In genomic region chr21:42531771-42532170, GRCh38 we compare ENCODE assay signal across 16 cellular contexts. TPM values are rescaled to one million over a fixed set of nuclear protein-coding genes. Genes with fewer than 3 reads are reported as not detected.
A peak's percentile ranks its signal among the peaks of the same experiment; 100 is the strongest.
DNase-seq lines count a peak whose midpoint lies in the region; ATAC-seq and TF ChIP-seq lines count a peak whose summit lies in the region.
"Had no signal": no experiment of that assay in that cellular context is flagged by ENCODE, and none has a peak within 500 bp of the region (broad histone marks: within the 10 kb centered on the region; RNA-seq: fewer than 3 reads in every experiment).

No MANE protein-coding gene starts in this region.

- no peaks in the 10 kb centered on the region for H3K27me3 Mint-ChIP-seq in natural killer cell treated with Interleukin-12 subunit alpha and Interleukin-12 subunit beta and Interleukin-15 and Interleukin-18, amount 100 ng/mL, for 72 hours
- no peaks in the 10 kb centered on the region for H3K27me3 Mint-ChIP-seq in natural killer cell (ENCODE audit: low read depth in 2 of 2)
- H3K27me3 Mint-ChIP-seq: CD4-positive, alpha-beta T cell had no signal

- ATAC-seq in natural killer cell treated with Interleukin-12 subunit alpha and Interleukin-12 subunit beta and Interleukin-15 and Interleukin-18, amount 100 ng/mL, for 72 hours = no peak
- ATAC-seq in natural killer cell = no peak
- no peak for ATAC-seq in sciatic nerve
- ATAC-seq in HG02840 (IDR thresholded peaks at IDR 0.05; ENCODE audit: low FRiP score, unreplicated experiment) = no peak

- no peak overlapping the region for H3K27ac ChIP-seq in coronary artery
- H3K27ac ChIP-seq in colonic mucosa = no peak overlapping the region
- H3K27ac ChIP-seq: GM23248, KMS-11 had no signal

- H3K27ac Mint-ChIP-seq in natural killer cell treated with Interleukin-12 subunit alpha and Interleukin-12 subunit beta and Interleukin-15 and Interleukin-18, amount 100 ng/mL, for 72 hours = no peak overlapping the region
- H3K27ac Mint-ChIP-seq in natural killer cell = no peak overlapping the region
- H3K27ac Mint-ChIP-seq: CD4-positive, alpha-beta T cell had no signal

- peak; percentile 51 for DNase-seq in natural killer cell treated with Interleukin-12 subunit alpha and Interleukin-12 subunit beta and Interleukin-15 and Interleukin-18, amount 100 ng/mL, for 72 hours (ENCODE audit: low spot score)
- DNase-seq in natural killer cell (no peak), coronary artery (ENCODE audit: low spot score) (peak; percentile 59), sciatic nerve (ENCODE audit: low spot score) (peak; percentile 47), HPDE6-E6E7 (ENCODE audit: extremely low spot score) (no peak), colonic mucosa (no peak), NCI-H2029 (lab: John Stamatoyannopoulos, UW) (no peak)
- DNase-seq: CD4-positive, alpha-beta T cell; GM23248; MM.1S; NCI-H1105; NCI-H187 treated with DMSO at 0.1 percent for 48 hours; NCI-H2171 treated with DMSO at 0.1 percent for 48 hours; SHP77 treated with DMSO at 0.1 percent for 48 hours had no signal

- no peaks in the 10 kb centered on the region for H3K9me3 Mint-ChIP-seq in natural killer cell treated with Interleukin-12 subunit alpha and Interleukin-12 subunit beta and Interleukin-15 and Interleukin-18, amount 100 ng/mL, for 72 hours
- H3K9me3 Mint-ChIP-seq in natural killer cell = no peaks in the 10 kb centered on the region
- H3K9me3 Mint-ChIP-seq: CD4-positive, alpha-beta T cell had no signal

- H3K9ac ChIP-seq in colonic mucosa (ENCODE audit: low read depth in 2 of 2, low read length in 2 of 2) = no peak overlapping the region
- H3K9ac ChIP-seq: GM23248, KMS-11 had no signal

- H3K36me3 Mint-ChIP-seq in natural killer cell treated with Interleukin-12 subunit alpha and Interleukin-12 subunit beta and Interleukin-15 and Interleukin-18, amount 100 ng/mL, for 72 hours = no peaks in the 10 kb centered on the region
- H3K36me3 Mint-ChIP-seq in natural killer cell = no peaks in the 10 kb centered on the region

- no peak for TF ChIP-seq CTCF in natural killer cell (IDR thresholded peaks at IDR 0.05)
- no peak for TF ChIP-seq CTCF in coronary artery (IDR thresholded peaks at IDR 0.05)
- TF ChIP-seq CTCF in colonic mucosa (IDR thresholded peaks at IDR 0.05) = no peak

- intact Hi-C loops in natural killer cell (cut with micrococcal nuclease) = no loop called here
- intact Hi-C loops in sciatic nerve (cut with DNase I) = no loop called here
- intact Hi-C loops in colonic mucosa (cut with DNase I) = loop anchor here (5.0 kb wide), 1 partner anchor 64 kb away; no protein-coding TSS in a partner anchor

- no peak overlapping the region for H3K4me3 Mint-ChIP-seq in natural killer cell treated with Interleukin-12 subunit alpha and Interleukin-12 subunit beta and Interleukin-15 and Interleukin-18, amount 100 ng/mL, for 72 hours
- H3K4me3 Mint-ChIP-seq in natural killer cell = no peak overlapping the region
- H3K4me3 Mint-ChIP-seq: CD4-positive, alpha-beta T cell had no signal

- no peaks in the 10 kb centered on the region for H3K27me3 ChIP-seq in colonic mucosa

- H3K9me3 ChIP-seq in colonic mucosa = no peaks in the 10 kb centered on the region

- H3K4me1 Mint-ChIP-seq in natural killer cell treated with Interleukin-12 subunit alpha and Interleukin-12 subunit beta and Interleukin-15 and Interleukin-18, amount 100 ng/mL, for 72 hours (ENCODE audit: low read depth in 2 of 2) = peaks cover 28 to 29% of the 10 kb centered on the region in 2 donors
- peaks cover 15 to 16% of the 10 kb centered on the region in 2 donors for H3K4me1 Mint-ChIP-seq in natural killer cell

- H3K4me3 ChIP-seq in coronary artery (no peak overlapping the region), colonic mucosa (no peak overlapping the region)
- H3K4me3 ChIP-seq: GM23248 had no signal

- peaks cover 4% of the 10 kb centered on the region for H3K36me3 ChIP-seq in colonic mucosa

- peaks cover 19% of the 10 kb centered on the region for H3K4me1 ChIP-seq in colonic mucosa

RNA-seq across cellular contexts. Expression of gene SLC37A1, which starts 18.1 kb away (rescaled TPM):
- total RNA-seq in natural killer cell treated with Interleukin-12 subunit alpha and Interleukin-12 subunit beta and Interleukin-15 and Interleukin-18, amount 100 ng/mL, for 72 hours = 10 to 100 TPM; 17.2 to 22.5 TPM
- 10 to 100 TPM; 24.8 to 25.8 (median 25.3) TPM for total RNA-seq in natural killer cell
- 7.4 TPM for total RNA-seq in sciatic nerve
- 100 to 1,000 TPM in 1 of 2 donors, 10 to 100 TPM in 1; 98.5 to 118 TPM for total RNA-seq in colonic mucosa
- total RNA-seq: GM23248 had no signal

RNA-seq across cellular contexts. Expression of gene RSPH1, which starts 35.7 kb away (rescaled TPM):
- under 1 TPM in 1 of 2 donors, not detected in 1; 0.25 TPM for total RNA-seq in natural killer cell treated with Interleukin-12 subunit alpha and Interleukin-12 subunit beta and Interleukin-15 and Interleukin-18, amount 100 ng/mL, for 72 hours
- under 1 TPM in 1 of 3 donors, not detected in 2; 0.16 TPM for total RNA-seq in natural killer cell
- total RNA-seq in sciatic nerve = 0.58 TPM
- total RNA-seq in colonic mucosa = 1 to 10 TPM; 6.9 to 7.5 TPM

Comparison
In these comparisons a context has a peak if more than half of its experiments do, and no peak if none do; other contexts are left out.
1. DNase-seq: peak in natural killer cell treated with Interleukin-12 subunit alpha and Interleukin-12 subunit beta and Interleukin-15 and Interleukin-18, amount 100 ng/mL, for 72 hours (single experiment), coronary artery (single experiment) and sciatic nerve (single experiment); none in natural killer cell (single experiment), HPDE6-E6E7 (single experiment), colonic mucosa (single experiment) and NCI-H2029 (single experiment).